ENCODE assay signal across 19 cellular contexts in genomic region chr17:75460295-75460694, GRCh38. TPM values are rescaled to one million over a fixed set of nuclear protein-coding genes. Genes with fewer than 3 reads are reported as not detected.
A peak's percentile ranks its signal among the peaks of the same experiment; 100 is the strongest.
DNase-seq lines count a peak whose midpoint lies in the region; ATAC-seq and TF ChIP-seq lines count a peak whose summit lies in the region.
"Had no signal": no experiment of that assay in that cellular context is flagged by ENCODE, and none has a peak within 500 bp of the region (broad histone marks: within the 10 kb centered on the region; RNA-seq: fewer than 3 reads in every experiment).

No MANE protein-coding gene starts in this region.

- H3K4me1 ChIP-seq in BLaER1 treated with 17β-estradiol and CSF1 and Interleukin-3, amounts not matched to agents 10 nM and 100 nM: peaks cover 49 to 77% (median 68%) of the 10 kb centered on the region in 10 experiments
- H3K4me1 ChIP-seq in PC-9 (replicated peaks; ENCODE audit: insufficient read depth) (peaks cover 49% of the 10 kb centered on the region), hepatocyte (ENCODE audit: insufficient read depth) (peaks cover 18% of the 10 kb centered on the region), skeletal muscle tissue (ENCODE audit: control insufficient read depth in 3 of 3, insufficient read depth in 3 of 3, low read length in 3 of 3) (peaks cover 31 to 46% (median 45%) of the 10 kb centered on the region in 3 donors)

- no peak for ATAC-seq in activated naive CD4-positive, alpha-beta T cell treated with anti-CD3 and anti-CD28 coated beads, Interleukin-2, amount 50 U/mL, for 72 hours

- 79% methylated on average over 4 of the region's 4 CpGs for WGBS in hepatocyte (ENCODE audit: low lambda C conversion rate, missing lambda C conversion rate)

- H3K9me2 ChIP-seq in PC-9 (ENCODE audit: insufficient read depth) (no peaks in the 10 kb centered on the region), hepatocyte (replicated peaks; ENCODE audit: insufficient read depth) (no peaks in the 10 kb centered on the region)

- TF ChIP-seq CTCF in PC-9 (conservative IDR thresholded peaks at IDR 0.05) (no peak), hepatocyte (IDR thresholded peaks at IDR 0.05; ENCODE audit: poor library complexity) (no peak)

- H2AFZ ChIP-seq in PC-9: no peak overlapping the region; the same call in 1 of the 2 replicates
- no peak overlapping the region for H2AFZ ChIP-seq in hepatocyte

- H3K9me3 ChIP-seq in BLaER1 treated with 17β-estradiol and CSF1 and Interleukin-3, amounts not matched to agents 10 nM and 100 nM (replicated peaks in 1 of 11): peaks cover 0 to 17% (median 5%) of the 10 kb centered on the region in 11 experiments; a peak in 9 of 22 replicates
- H3K9me3 ChIP-seq in PC-9 (ENCODE audit: insufficient read depth, low read depth): no peaks in the 10 kb centered on the region
- no peaks in the 10 kb centered on the region for H3K9me3 ChIP-seq in hepatocyte (ENCODE audit: low read depth)
- H3K9me3 ChIP-seq in skeletal muscle tissue (ENCODE audit: control insufficient read depth in 3 of 3, low read length in 3 of 3): no peaks in the 10 kb centered on the region
- H3K9me3 ChIP-seq: neutrophil, Peyer's patch had no signal

- POLR2A ChIA-PET in PC-9 (lab: Charles Lee; ENCODE audit: unreplicated experiment): interaction anchor here (0.6 to 1.3 kb wide), 3 partner anchors 18 to 375 kb away, joined by 3 to 9 read pairs (median 3); no protein-coding TSS in a partner anchor

- peaks cover 47% of the 10 kb centered on the region for H3K79me2 ChIP-seq in PC-9 (ENCODE audit: low read depth)
- peaks cover 60% of the 10 kb centered on the region for H3K79me2 ChIP-seq in hepatocyte

- no peaks in the 10 kb centered on the region for H4K20me1 ChIP-seq in BLaER1 treated with 17β-estradiol and CSF1 and Interleukin-3, amounts not matched to agents 10 nM and 100 nM
- H4K20me1 ChIP-seq in PC-9 (ENCODE audit: insufficient read depth) (no peaks in the 10 kb centered on the region), hepatocyte (ENCODE audit: insufficient read depth, poor library complexity, severe bottlenecking) (no peaks in the 10 kb centered on the region)

- H3K9ac ChIP-seq in BLaER1 treated with 17β-estradiol and CSF1 and Interleukin-3, amounts not matched to agents 10 nM and 100 nM: peak overlapping the region; percentile 40 to 77 (median 59); a peak in 20 of 22 replicates
- peak overlapping the region; percentile 36 to 74 (median 57) for H3K9ac ChIP-seq in skeletal muscle tissue (ENCODE audit: low read depth in 1 of 3, low read length in 3 of 3)

- DNase-seq in PC-9 (no peak), hepatocyte (ENCODE audit: low spot score) (no peak), NCI-H82 treated with DMSO at 0.1 percent for 48 hours (lab: John Stamatoyannopoulos, UW; ENCODE audit: unreplicated experiment) (no peak), NCI-H187 (lab: John Stamatoyannopoulos, UW) (no peak), NCI-H2227 (lab: John Stamatoyannopoulos, UW; ENCODE audit: unreplicated experiment) (no peak)
- no peak for DNase-seq in activated naive CD4-positive, alpha-beta T cell treated with anti-CD3 and anti-CD28 coated beads, Interleukin-2, amount 50 U/mL, for 72 hours (ENCODE audit: low spot score in 2 of 2)
- DNase-seq: aorta; dermis blood vessel endothelial cell; H9; left ventricle myocardium superior; NCI-H2029 treated with DMSO at 0.1 percent for 48 hours; NCI-H524 treated with DMSO at 0.1 percent for 48 hours; stimulated activated CD4-positive, alpha-beta T cell treated with anti-CD3 and anti-CD28 coated beads, Interleukin-4, amount 100 ng/mL, for 4 hours; WERI-Rb-1 had no signal

- CTCF ChIA-PET in PC-9 (lab: Charles Lee): interaction anchor here (0.6 kb wide), 3 partner anchors 32 to 72 kb away, joined by 4 to 8 read pairs (median 7); no protein-coding TSS in a partner anchor

- H3K4me3 ChIP-seq in BLaER1 treated with 17β-estradiol and CSF1 and Interleukin-3, amounts not matched to agents 10 nM and 100 nM: peak overlapping the region in 1 of 10 experiments; percentile 22; a peak in 2 of 20 replicates
- peak overlapping the region; percentile 42; the same call in 1 of the 2 replicates for H3K4me3 ChIP-seq in PC-9
- H3K4me3 ChIP-seq in hepatocyte: no peak overlapping the region
- peak overlapping the region in 2 of 3 donors; percentile 13 to 20 for H3K4me3 ChIP-seq in skeletal muscle tissue (ENCODE audit: low read length in 3 of 3)
- H3K4me3 ChIP-seq: Peyer's patch had no signal

- H3K4me2 ChIP-seq in BLaER1 treated with 17β-estradiol and CSF1 and Interleukin-3, amounts not matched to agents 10 nM and 100 nM: peak overlapping the region; percentile 87 to 99 (median 93)
- H3K4me2 ChIP-seq in PC-9: peak overlapping the region; percentile 87
- peak overlapping the region; percentile 29 for H3K4me2 ChIP-seq in hepatocyte

- H3F3A ChIP-seq in PC-9 (ENCODE audit: insufficient read depth, low read depth): peaks cover 33% of the 10 kb centered on the region

- intact Hi-C loops in PC-9 (cut with micrococcal nuclease; ENCODE audit: unreplicated experiment): no loop called here

- H3K27ac Mint-ChIP-seq in activated naive CD4-positive, alpha-beta T cell treated with anti-CD3 and anti-CD28 coated beads, Interleukin-2, amount 50 U/mL, for 72 hours: no peak overlapping the region
- H3K27ac Mint-ChIP-seq: activated T-helper 2 cell treated with anti-CD3 and anti-CD28 coated beads, Interferon-gamma antibody, Interleukin-2, Interleukin-4, amounts not matched to agents 10 μg/mL and 5 μg/mL and 100 μg/mL, durations not matched to agents 14 hours and 24 hours and 36 hours had no signal

- H3K36me3 Mint-ChIP-seq in activated naive CD4-positive, alpha-beta T cell treated with anti-CD3 and anti-CD28 coated beads, Interleukin-2, amount 50 U/mL, for 72 hours: peaks cover 6 to 7% of the 10 kb centered on the region in 2 donors

- H3K27ac ChIP-seq in BLaER1 treated with 17β-estradiol and CSF1 and Interleukin-3, amounts not matched to agents 10 nM and 100 nM: peak overlapping the region; percentile 56 to 97 (median 76); a peak in 21 of 22 replicates
- H3K27ac ChIP-seq in PC-9: peak overlapping the region; percentile 90
- peak overlapping the region; percentile 95 for H3K27ac ChIP-seq in hepatocyte
- H3K27ac ChIP-seq in skeletal muscle tissue (ENCODE audit: low read depth, low read length): peak overlapping the region; percentile 99
- H3K27ac ChIP-seq: neutrophil had no signal

- H3K36me3 ChIP-seq in BLaER1 treated with 17β-estradiol and CSF1 and Interleukin-3, amounts not matched to agents 10 nM and 100 nM: peaks cover 0 to 19% (median 15%) of the 10 kb centered on the region in 11 experiments; a peak in 13 of 22 replicates
- H3K36me3 ChIP-seq in PC-9 (ENCODE audit: low read depth) (no peaks in the 10 kb centered on the region), hepatocyte (replicated peaks; ENCODE audit: insufficient read depth, low read depth) (no peaks in the 10 kb centered on the region), skeletal muscle tissue (ENCODE audit: control insufficient read depth in 3 of 3, insufficient read depth in 3 of 3, low read length in 3 of 3) (peaks cover 0 to 4% (median 0%) of the 10 kb centered on the region in 3 donors)
- H3K36me3 ChIP-seq: neutrophil, Peyer's patch had no signal

- no peaks in the 10 kb centered on the region for H3K27me3 ChIP-seq in BLaER1 treated with 17β-estradiol and CSF1 and Interleukin-3, amounts not matched to agents 10 nM and 100 nM
- H3K27me3 ChIP-seq in PC-9 (ENCODE audit: insufficient read depth, low read depth) (no peaks in the 10 kb centered on the region), hepatocyte (no peaks in the 10 kb centered on the region), skeletal muscle tissue (ENCODE audit: control insufficient read depth in 3 of 3, insufficient read depth in 3 of 3, low read length in 3 of 3) (no peaks in the 10 kb centered on the region)
- H3K27me3 ChIP-seq: Peyer's patch had no signal

- no peaks in the 10 kb centered on the region for H3K9me3 Mint-ChIP-seq in activated naive CD4-positive, alpha-beta T cell treated with anti-CD3 and anti-CD28 coated beads, Interleukin-2, amount 50 U/mL, for 72 hours
- H3K9me3 Mint-ChIP-seq: activated T-helper 2 cell treated with anti-CD3 and anti-CD28 coated beads, Interferon-gamma antibody, Interleukin-2, Interleukin-4, amounts not matched to agents 10 μg/mL and 5 μg/mL and 100 μg/mL, durations not matched to agents 14 hours and 24 hours and 36 hours; H9 had no signal

- no TSS peak for BruUV-seq in PC-9 (replicated peaks; lab: Mats Ljungman, UMichigan)

RNA-seq across cellular contexts. Expression of gene TMEM94, which starts 3.9 kb away (rescaled TPM):
- 78.9 and 95.7 TPM in 2 replicates for total RNA-seq in PC-9 (2021)
- 18.7 and 53.5 TPM in 2 replicates for total RNA-seq in hepatocyte
- 43.5 and 50.7 TPM in 2 replicates for polyA plus RNA-seq in hepatocyte
- total RNA-seq in skeletal muscle tissue: 18.3 TPM
- total RNA-seq in activated naive CD4-positive, alpha-beta T cell treated with anti-CD3 and anti-CD28 coated beads, Interleukin-2, amount 50 U/mL, for 72 hours: 10 to 100 TPM; 64.5 to 65.2 TPM

RNA-seq across cellular contexts. Expression of gene GRB2, which starts 54.8 kb away (rescaled TPM):
- total RNA-seq in PC-9 (2021): 75.3 and 81.3 TPM in 2 replicates
- total RNA-seq in hepatocyte: 90.6 and 101 TPM in 2 replicates
- 82.7 and 86.7 TPM in 2 replicates for polyA plus RNA-seq in hepatocyte
- 74.6 TPM for total RNA-seq in skeletal muscle tissue
- total RNA-seq in activated naive CD4-positive, alpha-beta T cell treated with anti-CD3 and anti-CD28 coated beads, Interleukin-2, amount 50 U/mL, for 72 hours: 100 to 1,000 TPM; 163 to 180 TPM

RNA-seq across cellular contexts. Expression of gene CASKIN2, which starts 55.0 kb away (rescaled TPM):
- total RNA-seq in PC-9 (2021) (24.4 and 25.4 TPM in 2 replicates), hepatocyte (5.3 and 9.8 TPM in 2 replicates), skeletal muscle tissue (8.9 TPM)
- polyA plus RNA-seq in hepatocyte: 14.5 and 16.2 TPM in 2 replicates
- total RNA-seq in activated naive CD4-positive, alpha-beta T cell treated with anti-CD3 and anti-CD28 coated beads, Interleukin-2, amount 50 U/mL, for 72 hours: 1 to 10 TPM; 1.7 to 3.5 TPM

RNA-seq across cellular contexts. Expression of gene TSEN54, which starts 56.0 kb away (rescaled TPM):
- total RNA-seq in PC-9 (2021): 42.6 and 45.1 TPM in 2 replicates
- 30.4 and 42.5 TPM in 2 replicates for total RNA-seq in hepatocyte
- 46.3 and 52.3 TPM in 2 replicates for polyA plus RNA-seq in hepatocyte
- 15.7 TPM for total RNA-seq in skeletal muscle tissue
- 10 to 100 TPM; 26.8 to 45.5 TPM for total RNA-seq in activated naive CD4-positive, alpha-beta T cell treated with anti-CD3 and anti-CD28 coated beads, Interleukin-2, amount 50 U/mL, for 72 hours

Comparison
In these comparisons a context has a peak if more than half of its experiments do, and no peak if none do; other contexts are left out.
1. H3K4me2 ChIP-seq: peak in every context shown above with its lines; median percentile 93 in BLaER1 treated with 17β-estradiol and CSF1 and Interleukin-3, amounts not matched to agents 10 nM and 100 nM; 87 in PC-9; 29 in hepatocyte.